ENCODE assay signal across 19 cellular contexts in genomic region chr3:149058602-149059001, GRCh38. TPM values are rescaled to one million over a fixed set of nuclear protein-coding genes. Genes with fewer than 3 reads are reported as not detected.
A peak's percentile ranks its signal among the peaks of the same experiment; 100 is the strongest.
DNase-seq lines count a peak whose midpoint lies in the region; ATAC-seq and TF ChIP-seq lines count a peak whose summit lies in the region.
"Had no signal": no experiment of that assay in that cellular context is flagged by ENCODE, and none has a peak within 500 bp of the region (broad histone marks: within the 10 kb centered on the region; RNA-seq: fewer than 3 reads in every experiment).

No MANE protein-coding gene starts in this region.

- no peaks in the 10 kb centered on the region for H3K9me3 Mint-ChIP-seq in endothelial cell (ENCODE audit: unreplicated experiment)
- H3K9me3 Mint-ChIP-seq: H9 had no signal

- no peaks in the 10 kb centered on the region for H3K79me1 ChIP-seq in trophoblast cell (ENCODE audit: low read length)

- H3K36me3 Mint-ChIP-seq in endothelial cell (ENCODE audit: low read depth, unreplicated experiment): peaks cover 5% of the 10 kb centered on the region

- no peak overlapping the region for H3K18ac ChIP-seq in trophoblast cell (ENCODE audit: low read length)

- whole genome bisulfite sequencing in trophoblast cell (ENCODE audit: extremely low coverage, insufficient coverage, insufficient read length): no CpG with 5 or more reads among the region's 1 CpG

- CTCF ChIA-PET in RWPE1 (lab: Yijun Ruan, JAX): no interaction called here

- H4K12ac ChIP-seq in trophoblast cell (ENCODE audit: low read depth, low read length): no peak overlapping the region

- H3K23ac ChIP-seq in trophoblast cell (ENCODE audit: low read length): no peak overlapping the region

- H3K4me1 ChIP-seq in KMS-11 (ENCODE audit: low read depth, poor library complexity, severe bottlenecking) (peaks cover 64% of the 10 kb centered on the region), trophoblast cell (ENCODE audit: control insufficient read depth in 1 of 2, insufficient read depth in 2 of 2, low read length in 2 of 2) (no peaks in the 10 kb centered on the region)
- H3K4me1 ChIP-seq: Caco-2, upper lobe of right lung had no signal

- peak; percentile 41 for ATAC-seq in GM18520 (IDR thresholded peaks at IDR 0.05; ENCODE audit: unreplicated experiment)
- peak; percentile 80 for ATAC-seq in GM21515 (IDR thresholded peaks at IDR 0.05; ENCODE audit: unreplicated experiment)
- peak; percentile 73 for ATAC-seq in HG02973 (IDR thresholded peaks at IDR 0.05; ENCODE audit: unreplicated experiment)
- ATAC-seq in SK-N-SH treated with all-trans-retinoic acid at 6 μM for 48 hours: no peak
- ATAC-seq: left lobe of liver, upper lobe of right lung had no signal

- H2BK5ac ChIP-seq in trophoblast cell (ENCODE audit: low read depth, low read length, poor library complexity): no peak overlapping the region

- H3K4ac ChIP-seq in trophoblast cell (ENCODE audit: low read depth, low read length): no peak overlapping the region

- no peak overlapping the region for H2AK5ac ChIP-seq in trophoblast cell (ENCODE audit: low read length)

- H3K14ac ChIP-seq in trophoblast cell (ENCODE audit: low read length): no peak overlapping the region

- H3K4me3 ChIP-seq in KMS-11 (IDR thresholded peaks at IDR 0.05; ENCODE audit: insufficient read depth, low read depth, low read length) (no peak overlapping the region), trophoblast cell (ENCODE audit: low read depth, low read length) (no peak overlapping the region)
- H3K4me3 ChIP-seq: cardiac muscle cell, upper lobe of right lung had no signal

- no peak overlapping the region for H2AFZ ChIP-seq in KMS-11 (ENCODE audit: low read depth)
- no peak overlapping the region for H2AFZ ChIP-seq in trophoblast cell (ENCODE audit: insufficient read depth, low read length, poor library complexity)

- H4K8ac ChIP-seq in trophoblast cell (ENCODE audit: low read depth, low read length): no peak overlapping the region

- H3K4me3 Mint-ChIP-seq in endothelial cell (ENCODE audit: unreplicated experiment): no peak overlapping the region
- H3K4me3 Mint-ChIP-seq: H9 had no signal

- H3K27me3 Mint-ChIP-seq in endothelial cell (ENCODE audit: unreplicated experiment): no peaks in the 10 kb centered on the region

- H3K9ac ChIP-seq in KMS-11: no peak overlapping the region; the same call in 1 of the 2 replicates
- H3K9ac ChIP-seq in trophoblast cell (ENCODE audit: low read length): no peak overlapping the region

- H3K4me2 ChIP-seq in KMS-11: peak overlapping the region; percentile 92
- no peak overlapping the region for H3K4me2 ChIP-seq in trophoblast cell (ENCODE audit: low read length)

- no peak overlapping the region for H3K27ac Mint-ChIP-seq in endothelial cell (ENCODE audit: unreplicated experiment)
- H3K27ac Mint-ChIP-seq: H9 had no signal

- no peaks in the 10 kb centered on the region for H3K36me3 ChIP-seq in KMS-11 (ENCODE audit: insufficient read depth)
- peaks cover 3 to 10% of the 10 kb centered on the region in 2 experiments for H3K36me3 ChIP-seq in trophoblast cell (ENCODE audit: control insufficient read depth in 1 of 2, insufficient read depth in 2 of 2, low read length in 2 of 2)

- no peak overlapping the region for H2BK120ac ChIP-seq in trophoblast cell (ENCODE audit: insufficient read depth, low read length, poor library complexity)

- no peaks in the 10 kb centered on the region for H4K20me1 ChIP-seq in KMS-11 (ENCODE audit: insufficient read depth)

- H3K27ac ChIP-seq in KMS-11: peak overlapping the region; percentile 58
- H3K27ac ChIP-seq in RWPE1: no peak overlapping the region
- no peak overlapping the region for H3K27ac ChIP-seq in trophoblast cell (ENCODE audit: low read depth, low read length)
- H3K27ac ChIP-seq: cardiac muscle cell, upper lobe of right lung had no signal

- no peaks in the 10 kb centered on the region for H3K9me3 ChIP-seq in trophoblast cell (ENCODE audit: insufficient read depth, low read depth, low read length)
- H3K9me3 ChIP-seq: Caco-2, upper lobe of right lung had no signal

- POLR2A ChIA-PET in RWPE1 (lab: Yijun Ruan, JAX; ENCODE audit: low non-redundant PET): no interaction called here

- H3K4me1 Mint-ChIP-seq in endothelial cell (ENCODE audit: unreplicated experiment): no peaks in the 10 kb centered on the region

- no peaks in the 10 kb centered on the region for H3K79me2 ChIP-seq in KMS-11 (ENCODE audit: insufficient read depth, low read depth)
- no peaks in the 10 kb centered on the region for H3K79me2 ChIP-seq in trophoblast cell (ENCODE audit: control insufficient read depth, insufficient read depth, low read length, poor library complexity)

- H3K27me3 ChIP-seq in KMS-11 (ENCODE audit: insufficient read depth, low read depth) (no peaks in the 10 kb centered on the region), trophoblast cell (ENCODE audit: insufficient read depth, low read length) (no peaks in the 10 kb centered on the region)
- H3K27me3 ChIP-seq: cardiac muscle cell, upper lobe of right lung had no signal

- TF ChIP-seq CTCF in KMS-11 (conservative IDR thresholded peaks at IDR 0.05; ENCODE audit: low read depth, low read length): no peak
- TF ChIP-seq CTCF in endothelial cell (IDR thresholded peaks at IDR 0.05; ENCODE audit: unreplicated experiment): no peak
- TF ChIP-seq CTCF in RWPE1 (conservative IDR thresholded peaks at IDR 0.05; ENCODE audit: low read depth): no peak

- DNase-seq in endothelial cell (ENCODE audit: low spot score): no peak
- DNase-seq in RWPE1 (ENCODE audit: low spot score): no peak
- no peak for DNase-seq in trophoblast cell
- DNase-seq: Caco-2; effector CD4-positive, alpha-beta T cell; H9; NCI-H1436; NCI-H345; SHP77 treated with DMSO at 0.1 percent for 48 hours; stimulated activated naive CD4-positive, alpha-beta T cell treated with Interleukin-2 at 50 U/mL for 16 hours; T-helper 2 cell; upper lobe of right lung had no signal

- H4K91ac ChIP-seq in trophoblast cell (ENCODE audit: low read depth, low read length): no peak overlapping the region

- no peak overlapping the region for H2BK12ac ChIP-seq in trophoblast cell (ENCODE audit: low read length)

TF ChIP-seq in SK-N-SH treated with all-trans-retinoic acid at 6 μM for 48 hours, 23 proteins besides CTCF, POLR2A, EP300 and RAD21:
- TF ChIP-seq ZFP3 (CRISPR knock-in tag; IDR thresholded peaks at IDR 0.05) (no peak), TOX (CRISPR knock-in tag; IDR thresholded peaks at IDR 0.05; ENCODE audit: borderline replicate concordance) (no peak), OSR1 (CRISPR knock-in tag; IDR thresholded peaks at IDR 0.05) (no peak), PPARA (CRISPR knock-in tag; IDR thresholded peaks at IDR 0.05; ENCODE audit: borderline replicate concordance) (no peak), BACH2 (CRISPR knock-in tag; IDR thresholded peaks at IDR 0.05; ENCODE audit: borderline replicate concordance) (no peak), TSHZ2 (CRISPR knock-in tag; IDR thresholded peaks at IDR 0.05) (no peak)

RNA-seq across cellular contexts. Expression of gene HLTF, which starts 27.7 kb away (rescaled TPM):
- total RNA-seq in endothelial cell (ENCODE audit: unreplicated experiment): 15.9 TPM
- 10.0 and 10.3 TPM in 2 replicates for polyA plus RNA-seq in trophoblast cell (2013)
